Comparison of ENCODE assay signal across 2 cellular contexts in genomic region chr20:41300906-41301305, GRCh38.
TF ChIP-seq lines count a peak whose summit lies in the region.

No MANE protein-coding gene starts in this region.

TF ChIP-seq in IMR-90, 13 proteins besides CTCF, POLR2A, EP300 and RAD21:
- TF ChIP-seq RFX5 (IDR thresholded peaks at IDR 0.05; ENCODE audit: low read depth, low read length) (no peak), RCOR1 (IDR thresholded peaks at IDR 0.05; ENCODE audit: insufficient replicate concordance, low read length) (no peak), CEBPB (IDR thresholded peaks at IDR 0.05; ENCODE audit: low read depth, low read length) (no peak), MAZ (IDR thresholded peaks at IDR 0.05; ENCODE audit: borderline replicate concordance, low read depth, low read length) (no peak), BHLHE40 (IDR thresholded peaks at IDR 0.05; ENCODE audit: low read depth, low read length) (no peak), NFE2L2 (IDR thresholded peaks at IDR 0.05; ENCODE audit: low read depth, low read length) (no peak)
TF ChIP-seq in IMR-90: peak in this region for 0.

TF ChIP-seq in endothelial cell of umbilical vein, 7 proteins besides CTCF, POLR2A, EP300 and RAD21:
- TF ChIP-seq JUN (IDR thresholded peaks at IDR 0.05; ENCODE audit: borderline replicate concordance, insufficient read depth, insufficient read length, low read depth) (no peak), MAX (IDR thresholded peaks at IDR 0.05; ENCODE audit: insufficient read depth, insufficient read length) (no peak), MYC (IDR thresholded peaks at IDR 0.05; ENCODE audit: low read depth, low read length) (no peak), GATA2 (IDR thresholded peaks at IDR 0.05; ENCODE audit: insufficient read depth, insufficient read length, low read depth, low read length) (peak; percentile 23), FOS (IDR thresholded peaks at IDR 0.05; ENCODE audit: borderline replicate concordance, insufficient read depth, low read length) (no peak), POLR2AphosphoS5 (IDR thresholded peaks at IDR 0.05; ENCODE audit: insufficient read depth, low read depth, low read length) (no peak), EZH2 (IDR thresholded peaks at IDR 0.05; ENCODE audit: borderline replicate concordance, low read depth, low read length, severe bottlenecking) (no peak)
